11 cellular contexts compared by ENCODE assay signal in genomic region chr4:95546866-95547707, GRCh38. TPM values are rescaled to one million over a fixed set of nuclear protein-coding genes. Genes with fewer than 3 reads are reported as not detected.
DNase-seq lines count a peak whose midpoint lies in the region; ATAC-seq and TF ChIP-seq lines count a peak whose summit lies in the region.
"Had no signal": no experiment of that assay in that cellular context is flagged by ENCODE, and none has a peak within 500 bp of the region (broad histone marks: within the 10 kb centered on the region; RNA-seq: fewer than 3 reads in every experiment).

No MANE protein-coding gene starts in this region.

- peaks cover 4 to 15% of the 10 kb centered on the region in 2 donors for H3K4me1 ChIP-seq in thyroid gland
- H3K4me1 ChIP-seq in naive thymus-derived CD4-positive, alpha-beta T cell (ENCODE audit: control insufficient read depth in 2 of 2, insufficient read depth in 2 of 2, low read length in 2 of 2): no peaks in the 10 kb centered on the region

- no peaks in the 10 kb centered on the region for H3K27me3 Mint-ChIP-seq in mesothelial cell of epicardium (ENCODE audit: low read depth)
- H3K27me3 Mint-ChIP-seq in naive thymus-derived CD4-positive, alpha-beta T cell: peaks cover 44 to 69% (median 55%) of the 10 kb centered on the region in 5 donors

- no peak for TF ChIP-seq POLR2A in thyroid gland (IDR thresholded peaks at IDR 0.05)

- ATAC-seq in naive thymus-derived CD4-positive, alpha-beta T cell: no peak

- H3K27ac ChIP-seq in thyroid gland: peak overlapping the region; percentile 89 to 99 (median 96)
- no peak overlapping the region for H3K27ac ChIP-seq in naive thymus-derived CD4-positive, alpha-beta T cell (ENCODE audit: low read depth, low read length)

- WGBS in thyroid gland, 2 donors: 6 to 10% methylated on average over 22 of the region's 22 CpGs

- peaks cover 4% of the 10 kb centered on the region for H3K9me3 Mint-ChIP-seq in mesothelial cell of epicardium
- H3K9me3 Mint-ChIP-seq in naive thymus-derived CD4-positive, alpha-beta T cell: peaks cover 0 to 5% (median 0%) of the 10 kb centered on the region in 11 donors

- CTCF ChIA-PET in naive thymus-derived CD4-positive, alpha-beta T cell (lab: Charles Lee): no interaction called here

- TF ChIP-seq CTCF in mesothelial cell of epicardium (IDR thresholded peaks at IDR 0.05; ENCODE audit: unreplicated experiment) (no peak), thyroid gland (IDR thresholded peaks at IDR 0.05) (no peak)

- H3K36me3 ChIP-seq in thyroid gland: no peaks in the 10 kb centered on the region
- H3K36me3 ChIP-seq in naive thymus-derived CD4-positive, alpha-beta T cell (ENCODE audit: control insufficient read depth in 2 of 3, insufficient read depth in 3 of 3, low read length in 3 of 3): no peaks in the 10 kb centered on the region

- peak overlapping the region; percentile 31 to 83 (median 81) for H3K4me3 ChIP-seq in thyroid gland (replicated peaks in 1 of 3)
- no peak overlapping the region for H3K4me3 ChIP-seq in naive thymus-derived CD4-positive, alpha-beta T cell (ENCODE audit: low read length)

- intact Hi-C loops in thyroid gland (cut with DNase I): no loop called here
- intact Hi-C loops in naive thymus-derived CD4-positive, alpha-beta T cell (cut with micrococcal nuclease): loop anchor here (5.0 to 10.0 kb wide), 2 partner anchors 382 to 390 kb away; no protein-coding TSS in a partner anchor

- peak overlapping the region; percentile 96 for H3K4me3 Mint-ChIP-seq in mesothelial cell of epicardium
- H3K4me3 Mint-ChIP-seq in naive thymus-derived CD4-positive, alpha-beta T cell: peak overlapping the region in 3 of 10 donors; percentile 61 to 83 (median 70)

- POLR2A ChIA-PET in naive thymus-derived CD4-positive, alpha-beta T cell (lab: Charles Lee): no interaction called here

- H3K27me3 ChIP-seq in thyroid gland: no peaks in the 10 kb centered on the region
- H3K27me3 ChIP-seq in naive thymus-derived CD4-positive, alpha-beta T cell (ENCODE audit: control insufficient read depth in 2 of 2, insufficient read depth in 2 of 2, low read length in 2 of 2): no peaks in the 10 kb centered on the region

- H3K27ac Mint-ChIP-seq in mesothelial cell of epicardium: peak overlapping the region; percentile 97
- no peak overlapping the region for H3K27ac Mint-ChIP-seq in naive thymus-derived CD4-positive, alpha-beta T cell
- H3K27ac Mint-ChIP-seq: activated naive CD8-positive, alpha-beta T cell had no signal

- DNase-seq in NCI-H748 (lab: John Stamatoyannopoulos, UW; ENCODE audit: unreplicated experiment) (peak; percentile 34), NCI-H748 treated with DMSO at 0.1 percent for 48 hours (lab: John Stamatoyannopoulos, UW) (no peak), ecto neural progenitor cell (ENCODE audit: low spot score) (peak; percentile 55), mesothelial cell of epicardium (ENCODE audit: low spot score in 2 of 2, unreplicated experiment in 2 of 2) (no peak), thyroid gland (peak; percentile 48 to 53), CD1c-positive myeloid dendritic cell (ENCODE audit: extremely low spot score) (no peak), SK-N-DZ (ENCODE audit: low spot score) (no peak)
- DNase-seq in naive thymus-derived CD4-positive, alpha-beta T cell: no peak
- DNase-seq: NCI-H1105 treated with DMSO at 0.1 percent for 48 hours, T-helper 9 cell had no signal

- H3K9me3 ChIP-seq in thyroid gland: no peaks in the 10 kb centered on the region
- H3K9me3 ChIP-seq in naive thymus-derived CD4-positive, alpha-beta T cell (ENCODE audit: control insufficient read depth in 2 of 3, low read length in 3 of 3): no peaks in the 10 kb centered on the region

- H3K36me3 Mint-ChIP-seq in mesothelial cell of epicardium: peaks cover 11% of the 10 kb centered on the region
- H3K36me3 Mint-ChIP-seq in naive thymus-derived CD4-positive, alpha-beta T cell: no peaks in the 10 kb centered on the region
- H3K36me3 Mint-ChIP-seq: activated naive CD8-positive, alpha-beta T cell had no signal

- H3K4me1 Mint-ChIP-seq in mesothelial cell of epicardium: peaks cover 61% of the 10 kb centered on the region
- peaks cover 0 to 22% (median 16%) of the 10 kb centered on the region in 7 donors for H3K4me1 Mint-ChIP-seq in naive thymus-derived CD4-positive, alpha-beta T cell

RNA-seq across cellular contexts. Expression of gene UNC5C, which starts 1.7 kb away (rescaled TPM):
- total RNA-seq in mesothelial cell of epicardium: 76.7 to 77.9 TPM (median 77.1 TPM) in 3 replicates
- total RNA-seq in thyroid gland: 10 to 100 TPM; 27.1 to 72.0 (median 59.0) TPM
- 21.3 and 25.4 TPM in 2 replicates for polyA plus RNA-seq in SK-N-DZ (2014; cell fraction: cytosol; rRNA removed)
- polyA plus RNA-seq in SK-N-DZ (2014; cell fraction: nucleus; rRNA removed): 22.7 and 33.3 TPM in 2 replicates
- total RNA-seq in naive thymus-derived CD4-positive, alpha-beta T cell: not detected
- polyA plus RNA-seq in naive thymus-derived CD4-positive, alpha-beta T cell: not detected

Comparison
In these comparisons a context has a peak if more than half of its experiments do, and no peak if none do; other contexts are left out.
1. DNase-seq: peak in NCI-H748 (single experiment), ecto neural progenitor cell (single experiment) and thyroid gland (2 of 2); none in NCI-H748 treated with DMSO at 0.1 percent for 48 hours (single experiment), mesothelial cell of epicardium (0 of 2), CD1c-positive myeloid dendritic cell (single experiment), SK-N-DZ (single experiment) and naive thymus-derived CD4-positive, alpha-beta T cell (0 of 9).
2. RNA of gene UNC5C, which starts 1.7 kb away (total RNA-seq): 76.7 to 77.9 TPM in mesothelial cell of epicardium and 27.1 to 72.0 TPM in thyroid gland; not detected in naive thymus-derived CD4-positive, alpha-beta T cell; every median in the first group is over 10 times any median in the second.